24 cellular contexts compared by ENCODE assay signal in the genomic region with DNA sequence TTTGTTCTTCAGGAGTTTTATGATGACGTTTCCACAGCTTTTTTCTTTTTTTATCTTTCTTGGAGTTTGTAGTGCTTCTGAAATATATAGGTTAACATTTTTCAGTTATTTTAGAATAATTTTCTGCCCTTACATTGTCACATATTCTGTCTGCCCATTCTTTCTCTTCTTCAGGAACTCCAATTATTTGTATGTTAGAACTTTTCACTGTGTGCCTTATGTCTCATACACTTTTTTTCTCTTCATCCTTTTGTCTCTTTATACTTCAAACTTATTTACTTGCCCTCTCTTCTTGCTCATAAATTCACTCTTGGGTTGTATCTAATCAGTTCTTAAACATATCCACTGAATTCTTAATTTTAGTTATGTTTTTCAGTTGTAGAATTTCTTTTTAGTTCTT.
"Had no signal": no experiment of that assay in that cellular context is flagged by ENCODE, and none has a peak within 500 bp of the region (broad histone marks: within the 10 kb centered on the region; RNA-seq: fewer than 3 reads in every experiment).

No MANE protein-coding gene starts in this region.

- H3K9me3 ChIP-seq: esophagus squamous epithelium, gastrocnemius medialis, lower lobe of right lung had no signal

- DNase-seq: dermis blood vessel endothelial cell; dorsolateral prefrontal cortex; effector CD4-positive, alpha-beta T cell; effector memory CD4-positive, alpha-beta T cell; endodermal cell; erythroblast; esophagus squamous epithelium; foreskin fibroblast; foreskin melanocyte; gastrocnemius medialis; glutamatergic neuron; head of caudate nucleus; heart right ventricle; hippocampal formation; left cardiac atrium; left lung; left ventricle myocardium superior; lower lobe of right lung; mesenchymal stem cell; midbrain; naive thymus-derived CD4-positive, alpha-beta T cell had no signal

- H3K27ac ChIP-seq: coronary artery, dorsolateral prefrontal cortex, epithelial cell of prostate, esophagus squamous epithelium, gastrocnemius medialis, heart right ventricle, left lung, lower lobe of right lung had no signal

- H3K4me3 ChIP-seq: coronary artery, dorsolateral prefrontal cortex, esophagus squamous epithelium, gastrocnemius medialis, heart right ventricle, left lung, lower lobe of right lung had no signal

- H3K27ac Mint-ChIP-seq: endodermal cell had no signal

- H3K27me3 Mint-ChIP-seq: naive thymus-derived CD4-positive, alpha-beta T cell had no signal

- H3K4me1 ChIP-seq: esophagus squamous epithelium, gastrocnemius medialis, left lung, lower lobe of right lung had no signal

- H3K4me1 Mint-ChIP-seq: endodermal cell had no signal

- ATAC-seq: esophagus mucosa; gastrocnemius medialis; heart right ventricle; left cardiac atrium; left lung; left ventricle myocardium superior; lower lobe of right lung; naive thymus-derived CD4-positive, alpha-beta T cell had no signal

- H3K4me3 Mint-ChIP-seq: endodermal cell; naive thymus-derived CD4-positive, alpha-beta T cell had no signal
